ENCODE assay signal across 23 cellular contexts in the genomic region with DNA sequence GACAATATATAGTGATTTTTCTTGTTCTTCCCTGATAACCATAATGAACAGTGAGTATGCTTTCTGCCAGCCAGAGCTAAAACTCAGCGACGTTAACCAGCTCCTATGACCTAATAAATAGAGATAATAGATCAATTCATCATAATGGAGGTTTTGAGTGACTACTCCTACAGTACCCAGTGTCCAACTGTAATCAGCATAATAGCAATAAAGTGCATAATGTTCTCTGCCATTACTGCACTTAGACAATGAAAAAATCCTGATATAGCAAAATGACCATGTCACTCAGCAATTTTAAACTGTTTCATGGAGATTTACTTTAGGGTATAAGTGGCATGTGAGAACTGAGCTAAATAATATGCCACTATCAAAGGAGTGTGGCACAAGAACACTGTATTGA.
"Had no signal": no experiment of that assay in that cellular context is flagged by ENCODE, and none has a peak within 500 bp of the region (broad histone marks: within the 10 kb centered on the region; RNA-seq: fewer than 3 reads in every experiment).

No MANE protein-coding gene starts in this region.

- ATAC-seq: activated CD8-positive, alpha-beta memory T cell treated with anti-CD3 and anti-CD28 coated beads, Interleukin-2, amount 10 ng/mL, durations not matched to agents 7 days and 5 days; activated naive CD4-positive, alpha-beta T cell treated with anti-CD3 and anti-CD28 coated beads, Interleukin-2, amount 50 U/mL, for 72 hours; activated naive CD8-positive, alpha-beta T cell treated with anti-CD3 and anti-CD28 coated beads, Interleukin-2, amount 50 U/mL, for 24 hours; body of pancreas; K562 had no signal

- H3K9me3 ChIP-seq: ascending aorta, body of pancreas, Peyer's patch, SJCRH30 had no signal

- H3K4me3 ChIP-seq: ascending aorta, body of pancreas, K562, Peyer's patch, SJCRH30 had no signal

- H3K4me1 ChIP-seq: ascending aorta, body of pancreas, Peyer's patch, SJCRH30 had no signal

- DNase-seq: activated CD4-positive, alpha-beta T cell treated with anti-CD3 and anti-CD28 coated beads for 1 hour; activated CD4-positive, alpha-beta T cell treated with anti-CD3 and anti-CD28 coated beads, Interleukin-2, amount 10 ng/mL, durations not matched to agents 24 days and 14 days; activated CD4-positive, alpha-beta T cell treated with anti-CD3 and anti-CD28 coated beads, Interleukin-2, amount 50 U/mL, for 48 hours; activated CD8-positive, alpha-beta memory T cell treated with anti-CD3 and anti-CD28 coated beads, Interleukin-2, amount 10 ng/mL, durations not matched to agents 7 days and 5 days; activated effector memory CD4-positive, alpha-beta T cell treated with anti-CD3 and anti-CD28 coated beads, Interleukin-2, amount 50 U/mL, for 16 hours; activated naive CD4-positive, alpha-beta T cell treated with Interleukin-2 at 50 U/mL for 16 hours; activated naive CD8-positive, alpha-beta T cell treated with anti-CD3 and anti-CD28 coated beads, Interleukin-2, amount 50 U/mL, for 24 hours; activated T-cell treated with anti-CD3 and anti-CD28 coated beads, Interleukin-2, amount 50 U/mL, for 24 hours; amniotic stem cell; body of pancreas; Karpas-422; NCI-H1105 treated with DMSO at 0.1 percent for 48 hours; NCI-H226; NCI-H526; NCI-H774; NK-92 treated with Interleukin-12 subunit alpha and Interleukin-12 subunit beta, amount 100 ng/mL, for 24 hours; Peyer's patch; Right ventricle myocardium superior; SJCRH30 had no signal

- FAIRE-seq: K562 had no signal

- H3K27ac ChIP-seq: ascending aorta, body of pancreas, Peyer's patch, RWPE1, SJCRH30 had no signal
